In the genomic region with DNA sequence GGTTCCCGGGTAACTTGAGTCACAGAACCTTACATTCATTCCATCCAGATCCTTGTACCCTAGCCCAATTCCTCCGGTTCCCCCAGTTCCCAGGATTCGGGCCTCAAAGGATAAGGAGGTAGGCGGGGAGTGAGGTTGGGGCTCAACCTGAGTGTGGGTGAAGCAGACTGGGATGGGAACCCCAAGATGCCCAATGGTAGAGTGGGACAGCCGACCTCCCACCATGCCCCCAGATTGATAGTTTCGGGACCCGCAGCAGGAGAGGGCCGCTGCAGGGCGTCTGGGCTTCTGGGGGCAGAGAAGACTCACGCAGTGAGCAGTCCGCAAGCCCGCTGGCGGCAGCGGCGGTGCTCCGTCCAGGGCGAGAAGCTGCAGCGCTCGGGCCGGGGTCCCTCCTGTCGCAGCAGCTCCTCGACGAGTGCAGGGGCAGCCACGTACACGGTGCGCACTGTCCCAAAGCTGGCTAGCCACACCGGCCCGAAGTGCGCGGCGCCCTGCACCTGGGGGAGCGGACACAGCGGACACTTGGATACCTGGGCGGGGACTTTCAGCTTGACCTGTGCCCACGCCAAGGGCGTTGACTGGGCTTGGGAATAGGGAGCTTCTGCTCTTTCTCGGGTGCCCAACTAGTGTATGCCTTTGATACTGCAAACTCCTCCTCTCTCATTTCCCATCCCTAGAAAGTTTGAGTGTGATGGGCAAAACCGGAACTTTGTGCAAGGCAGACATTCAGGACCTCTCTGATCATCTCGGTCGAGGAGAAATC, we compare ENCODE assay signal across 6 cellular contexts. TPM values are rescaled to one million over a fixed set of nuclear protein-coding genes. Genes with fewer than 3 reads are reported as not detected.
DNase-seq lines count a peak whose midpoint lies in the region; ATAC-seq and TF ChIP-seq lines count a peak whose summit lies in the region.

No MANE protein-coding gene starts in this region.

- peaks cover 13 to 17% (median 16%) of the 10 kb centered on the region in 3 donors for H3K4me1 Mint-ChIP-seq in IgD-negative memory B cell
- H3K4me1 Mint-ChIP-seq in dendritic cell treated with granulocyte-macrophage colony-stimulating factor and Interleukin-4, amounts not matched to agents 40 ng/mL and 50 ng/mL, for 4 days (ENCODE audit: low read depth) = peaks cover 70% of the 10 kb centered on the region

- ATAC-seq in sciatic nerve = peak; percentile 3
- no peak for ATAC-seq in HG02798 (IDR thresholded peaks at IDR 0.05; ENCODE audit: poor library complexity, unreplicated experiment)

- H3K9me3 Mint-ChIP-seq in IgD-negative memory B cell = no peaks in the 10 kb centered on the region
- H3K9me3 Mint-ChIP-seq in dendritic cell treated with granulocyte-macrophage colony-stimulating factor and Interleukin-4, amounts not matched to agents 40 ng/mL and 50 ng/mL, for 4 days = no peaks in the 10 kb centered on the region

- TF ChIP-seq CTCF in lower leg skin (IDR thresholded peaks at IDR 0.05) = no peak

- intact Hi-C loops in dendritic cell treated with granulocyte-macrophage colony-stimulating factor and Interleukin-4, amounts not matched to agents 40 ng/mL and 50 ng/mL, for 4 days (cut with micrococcal nuclease) = no loop called here
- intact Hi-C loops in sciatic nerve (cut with DNase I) (no loop called here), lower leg skin (cut with DNase I; ENCODE audit: low total_unique reads) (no loop called here)

- H3K27ac Mint-ChIP-seq in IgD-negative memory B cell = no peak overlapping the region
- H3K27ac Mint-ChIP-seq in dendritic cell treated with granulocyte-macrophage colony-stimulating factor and Interleukin-4, amounts not matched to agents 40 ng/mL and 50 ng/mL, for 4 days = peak overlapping the region; percentile 35

- WGBS in lower leg skin, 2 donors = 2 to 3% methylated on average over 32 to 40 of the region's 40 CpGs

- peaks cover 28% of the 10 kb centered on the region for H3K27me3 Mint-ChIP-seq in IgD-negative memory B cell
- peaks cover 55% of the 10 kb centered on the region for H3K27me3 Mint-ChIP-seq in dendritic cell treated with granulocyte-macrophage colony-stimulating factor and Interleukin-4, amounts not matched to agents 40 ng/mL and 50 ng/mL, for 4 days

- peaks cover 3% of the 10 kb centered on the region for H3K36me3 Mint-ChIP-seq in IgD-negative memory B cell
- peaks cover 30% of the 10 kb centered on the region for H3K36me3 Mint-ChIP-seq in dendritic cell treated with granulocyte-macrophage colony-stimulating factor and Interleukin-4, amounts not matched to agents 40 ng/mL and 50 ng/mL, for 4 days (ENCODE audit: low read depth)

- H3K4me3 Mint-ChIP-seq in IgD-negative memory B cell = peak overlapping the region; percentile 74 to 92 (median 82)
- peak overlapping the region; percentile 76 for H3K4me3 Mint-ChIP-seq in dendritic cell treated with granulocyte-macrophage colony-stimulating factor and Interleukin-4, amounts not matched to agents 40 ng/mL and 50 ng/mL, for 4 days

- TF ChIP-seq POLR2A in lower leg skin (IDR thresholded peaks at IDR 0.05) = no peak

- no peak overlapping the region for H3K4me3 ChIP-seq in lower leg skin (ENCODE audit: low read depth, poor library complexity, severe bottlenecking)

- DNase-seq in sciatic nerve (ENCODE audit: low spot score) = no peak
- no peak for DNase-seq in lower leg skin (ENCODE audit: low spot score in 2 of 2)
- DNase-seq in HuH-7 (ENCODE audit: low spot score) = no peak

RNA-seq across cellular contexts. Expression of a gene that starts 1.0 kb away (rescaled TPM):
- 0.09 TPM for polyA plus RNA-seq in IgD-negative memory B cell
- 0.98 TPM for total RNA-seq in sciatic nerve
- 1 to 10 TPM in 3 of 4 donors, under 1 TPM in 1; 0.72 to 6.4 (median 1.7) TPM for total RNA-seq in lower leg skin

RNA-seq across cellular contexts. Expression of a gene that starts 6.0 kb away (rescaled TPM):
- 15.9 TPM for polyA plus RNA-seq in IgD-negative memory B cell
- total RNA-seq in sciatic nerve (13.4 TPM), lower leg skin (10 to 100 TPM in 3 of 4 donors, 1 to 10 TPM in 1; 5.9 to 13.5 (median 11.0) TPM)

RNA-seq across cellular contexts. Expression of a gene that starts 6.5 kb away (rescaled TPM):
- 1.5 TPM for polyA plus RNA-seq in IgD-negative memory B cell
- total RNA-seq in sciatic nerve (11.8 TPM), lower leg skin (10 to 100 TPM in 2 of 4 donors, 1 to 10 TPM in 2; 6.3 to 13.2 (median 9.9) TPM)

RNA-seq across cellular contexts. Expression of a gene that starts 11.0 kb away (rescaled TPM):
- 11.9 TPM for polyA plus RNA-seq in IgD-negative memory B cell
- total RNA-seq in sciatic nerve (10.6 TPM), lower leg skin (10 to 100 TPM; 10.6 to 16.6 (median 12.8) TPM)

RNA-seq across cellular contexts. Expression of a gene that starts 13.8 kb away (rescaled TPM):
- 77.4 TPM for polyA plus RNA-seq in IgD-negative memory B cell
- total RNA-seq in sciatic nerve (54.0 TPM), lower leg skin (10 to 100 TPM; 38.5 to 77.4 (median 54.6) TPM)
